In genomic region chr12:55746913-55747231, GRCh38 we compare ENCODE assay signal across 23 cellular contexts. TPM values are rescaled to one million over a fixed set of nuclear protein-coding genes. Genes with fewer than 3 reads are reported as not detected.
DNase-seq lines count a peak whose midpoint lies in the region; ATAC-seq, FAIRE-seq and TF ChIP-seq lines count a peak whose summit lies in the region.
"Had no signal": no experiment of that assay in that cellular context is flagged by ENCODE, and none has a peak within 500 bp of the region (broad histone marks: within the 10 kb centered on the region; RNA-seq: fewer than 3 reads in every experiment).

No MANE protein-coding gene starts in this region.

- H3K9me3 Mint-ChIP-seq in WTC11, result no peaks in the 10 kb centered on the region
- H3K9me3 Mint-ChIP-seq: activated CD8-positive, alpha-beta T cell treated with anti-CD3 and anti-CD28 coated beads for 36 hours had no signal

- peak overlapping the region; percentile 76; the same call in 1 of the 2 replicates for H3K9ac ChIP-seq in BLaER1

- H3K4me3 ChIP-seq in BLaER1, result peak overlapping the region; percentile 92; the same call in 1 of the 2 replicates
- no peak overlapping the region for H3K4me3 ChIP-seq in H7 (ENCODE audit: insufficient read depth, low read depth, low read length)
- H3K4me3 ChIP-seq in mesodermal cell (ENCODE audit: extremely low read depth, insufficient read depth, low read length, poor library complexity, severe bottlenecking), result peak overlapping the region; percentile 76
- H3K4me3 ChIP-seq: suprapubic skin had no signal

- no peak for TF ChIP-seq POLR2A in GM12891 (IDR thresholded peaks at IDR 0.05; ENCODE audit: low read depth, low read length)

- no peaks in the 10 kb centered on the region for H3K27me3 Mint-ChIP-seq in WTC11 (ENCODE audit: low read depth)
- H3K27me3 Mint-ChIP-seq: activated CD8-positive, alpha-beta T cell treated with anti-CD3 and anti-CD28 coated beads for 36 hours had no signal

- H3K9me3 ChIP-seq in BLaER1 (no peaks in the 10 kb centered on the region), mesodermal cell (ENCODE audit: control insufficient read depth, low read length) (no peaks in the 10 kb centered on the region)
- H3K9me3 ChIP-seq: neutrophil, suprapubic skin had no signal

- H4K20me1 ChIP-seq in BLaER1, result peaks cover 53% of the 10 kb centered on the region

- H3K4me2 ChIP-seq in BLaER1, result peak overlapping the region; percentile 98

- H3K36me3 ChIP-seq in BLaER1 (peaks cover 54% of the 10 kb centered on the region), H7 (replicated peaks; ENCODE audit: control insufficient read depth, insufficient read depth, low read length) (peaks cover 19% of the 10 kb centered on the region), mesodermal cell (ENCODE audit: control insufficient read depth, insufficient read depth, low read length) (peaks cover 57% of the 10 kb centered on the region)

- H3K4me3 Mint-ChIP-seq in WTC11, result peak overlapping the region; percentile 66
- H3K4me3 Mint-ChIP-seq: activated CD8-positive, alpha-beta T cell treated with anti-CD3 and anti-CD28 coated beads for 36 hours; CD14-positive monocyte had no signal

- peaks cover 31% of the 10 kb centered on the region for H3K4me1 ChIP-seq in BLaER1
- H3K4me1 ChIP-seq in mesodermal cell (ENCODE audit: control insufficient read depth, insufficient read depth, low read length, poor library complexity, severe bottlenecking), result peaks cover 17% of the 10 kb centered on the region

- peaks cover 40% of the 10 kb centered on the region for H3K36me3 Mint-ChIP-seq in WTC11

- POLR2A ChIA-PET in WTC11 (lab: Charles Lee), result interaction anchor here (0.5 to 1.6 kb wide), 5 partner anchors 10 to 260 kb away, joined by 3 to 4 read pairs (median 3); partner anchors contain the start of gene DNAJC14

- H3K27ac Mint-ChIP-seq in WTC11, result peak overlapping the region; percentile 77; the same call in 1 of the 2 replicates
- H3K27ac Mint-ChIP-seq: CD14-positive monocyte had no signal

- ATAC-seq in WTC11, result no peak
- ATAC-seq in HG02970 (IDR thresholded peaks at IDR 0.05; ENCODE audit: low FRiP score, unreplicated experiment), result no peak
- ATAC-seq: activated CD8-positive, alpha-beta T cell treated with anti-CD3 and anti-CD28 coated beads for 36 hours had no signal

- H3K27me3 ChIP-seq in BLaER1 (no peaks in the 10 kb centered on the region), H7 (ENCODE audit: control insufficient read depth, insufficient read depth, low read length) (no peaks in the 10 kb centered on the region)
- H3K27me3 ChIP-seq: suprapubic skin had no signal

- no peak for FAIRE-seq in GM12891 (lab: Jason Lieb, UNC)

- CTCF ChIA-PET in WTC11 (lab: Charles Lee), result interaction anchor here (0.6 to 5.0 kb wide), 10 partner anchors 8 to 519 kb away, joined by 3 to 50 read pairs (median 3); partner anchors contain the start of genes ORMDL2 and SARNP

- DNase-seq in H7, result peak; percentile 48
- DNase-seq in WTC11 (ENCODE audit: low spot score), result no peak
- DNase-seq in GM12891 (ENCODE audit: insufficient read length, low spot score), result no peak
- no peak for DNase-seq in pons (ENCODE audit: low spot score)
- no peak for DNase-seq in stimulated activated CD4-positive, alpha-beta T cell treated with anti-CD3 and anti-CD28 coated beads, Interleukin-4, amount 100 ng/mL, for 24 hours
- DNase-seq: activated CD8-positive, alpha-beta T cell treated with anti-CD3 and anti-CD28 coated beads for 36 hours; activated naive CD4-positive, alpha-beta T cell; activated T-cell treated with anti-CD3 and anti-CD28 coated beads, Interleukin-2, amount 50 U/mL, for 1 hour; amniotic stem cell; DMS53; GDM1; midbrain; MV-4-11; NCI-H1694 treated with DMSO at 0.1 percent for 48 hours; NCI-H526 treated with DMSO at 0.1 percent for 48 hours; RPMI8226; T1000 had no signal

- no peak for TF ChIP-seq CTCF in WTC11 (IDR thresholded peaks at IDR 0.05)

- peaks cover 69% of the 10 kb centered on the region for H3K4me1 Mint-ChIP-seq in WTC11

- H3K27ac ChIP-seq in BLaER1 (peak overlapping the region; percentile 83; the same call in 1 of the 2 replicates), mesodermal cell (ENCODE audit: low read depth, low read length, severe bottlenecking) (peak overlapping the region; percentile 74)
- H3K27ac ChIP-seq: neutrophil, suprapubic skin had no signal

TF ChIP-seq in WTC11, 78 proteins besides CTCF, POLR2A, EP300 and RAD21:
- no peak for TF ChIP-seq NFYB (CRISPR knock-in tag; conservative IDR thresholded peaks at IDR 0.05; ENCODE audit: low read depth)
- TF ChIP-seq, protein P1, sequence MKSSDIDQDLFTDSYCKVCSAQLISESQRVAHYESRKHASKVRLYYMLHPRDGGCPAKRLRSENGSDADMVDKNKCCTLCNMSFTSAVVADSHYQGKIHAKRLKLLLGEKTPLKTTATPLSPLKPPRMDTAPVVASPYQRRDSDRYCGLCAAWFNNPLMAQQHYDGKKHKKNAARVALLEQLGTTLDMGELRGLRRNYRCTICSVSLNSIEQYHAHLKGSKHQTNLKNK (CRISPR knock-in tag; IDR thresholded peaks at IDR 0.05), result 0 out of 2 replicates have a peak, but pooled peaks have one; percentile 11
- no peak for TF ChIP-seq JUN (CRISPR knock-in tag; IDR thresholded peaks at IDR 0.05)
- no peak for TF ChIP-seq MXD4 (CRISPR knock-in tag; IDR thresholded peaks at IDR 0.05; ENCODE audit: borderline replicate concordance)
- TF ChIP-seq ESRRA (CRISPR knock-in tag; IDR thresholded peaks at IDR 0.05; ENCODE audit: borderline replicate concordance), result no peak

TF ChIP-seq in GM12891, 5 proteins besides CTCF, POLR2A, EP300 and RAD21:
- TF ChIP-seq POLR2AphosphoS5 (IDR thresholded peaks at IDR 0.05; ENCODE audit: low read depth, low read length), result no peak
- TF ChIP-seq POU2F2 (IDR thresholded peaks at IDR 0.05; ENCODE audit: low read depth, low read length), result no peak

RNA-seq across cellular contexts. Expression of gene GDF11, which starts 4.0 kb away (rescaled TPM):
- 11.1 and 13.7 TPM in 2 replicates for total RNA-seq in H7 (2014; rRNA removed; shearing (Covaris generic))
- 16.9 to 20.7 TPM (median 19.6 TPM) in 3 replicates for total RNA-seq in WTC11 (2021)
- polyA plus RNA-seq in mesodermal cell (2013, experiment 1 of 2), result 22.8 TPM
- polyA plus RNA-seq in mesodermal cell (2013, experiment 2 of 2), result 20.3 TPM
- 8.0 TPM for polyA plus RNA-seq in GM12891 (2012; ENCODE audit: low read depth, missing spikeins)

RNA-seq across cellular contexts. Expression of gene CD63, which starts 18.1 kb away (rescaled TPM):
- 314 and 321 TPM in 2 replicates for total RNA-seq in H7 (2014; rRNA removed; shearing (Covaris generic))
- total RNA-seq in WTC11 (2021), result 409 to 419 TPM (median 414 TPM) in 3 replicates
- 883 TPM for polyA plus RNA-seq in mesodermal cell (2013, experiment 1 of 2)
- polyA plus RNA-seq in mesodermal cell (2013, experiment 2 of 2), result 779 TPM
- 172 TPM for polyA plus RNA-seq in GM12891 (2012; ENCODE audit: low read depth, missing spikeins)

RNA-seq across cellular contexts. Expression of gene RDH5, which starts 26.7 kb away (rescaled TPM):
- 2.1 and 4.2 TPM in 2 replicates for total RNA-seq in H7 (2014; rRNA removed; shearing (Covaris generic))
- total RNA-seq in WTC11 (2021), result 3.0 to 5.8 TPM (median 3.5 TPM) in 3 replicates
- polyA plus RNA-seq in mesodermal cell (2013, experiment 1 of 2), result 1.0 TPM
- polyA plus RNA-seq in mesodermal cell (2013, experiment 2 of 2), result 3.6 TPM
- polyA plus RNA-seq in GM12891 (2012; ENCODE audit: low read depth, missing spikeins), result 7.2 TPM

RNA-seq across cellular contexts. Expression of gene BLOC1S1, which starts 31.0 kb away (rescaled TPM):
- total RNA-seq in H7 (2014; rRNA removed; shearing (Covaris generic)), result 59.6 and 76.9 TPM in 2 replicates
- 81.9 to 97.1 TPM (median 95.1 TPM) in 3 replicates for total RNA-seq in WTC11 (2021)
- polyA plus RNA-seq in mesodermal cell (2013, experiment 1 of 2), result 80.5 TPM
- 77.1 TPM for polyA plus RNA-seq in mesodermal cell (2013, experiment 2 of 2)
- polyA plus RNA-seq in GM12891 (2012; ENCODE audit: low read depth, missing spikeins), result 172 TPM

RNA-seq across cellular contexts. Expression of gene ITGA7, which starts 39.2 kb away (rescaled TPM):
- total RNA-seq in H7 (2014; rRNA removed; shearing (Covaris generic)), result 38.0 and 46.1 TPM in 2 replicates
- 77.8 to 96.2 TPM (median 80.4 TPM) in 3 replicates for total RNA-seq in WTC11 (2021)
- 41.9 TPM for polyA plus RNA-seq in mesodermal cell (2013, experiment 1 of 2)
- 33.4 TPM for polyA plus RNA-seq in mesodermal cell (2013, experiment 2 of 2)
- polyA plus RNA-seq in GM12891 (2012; ENCODE audit: low read depth, missing spikeins), result 4.3 TPM
